Comparison of ENCODE assay signal across 1 cellular context in the genomic region with DNA sequence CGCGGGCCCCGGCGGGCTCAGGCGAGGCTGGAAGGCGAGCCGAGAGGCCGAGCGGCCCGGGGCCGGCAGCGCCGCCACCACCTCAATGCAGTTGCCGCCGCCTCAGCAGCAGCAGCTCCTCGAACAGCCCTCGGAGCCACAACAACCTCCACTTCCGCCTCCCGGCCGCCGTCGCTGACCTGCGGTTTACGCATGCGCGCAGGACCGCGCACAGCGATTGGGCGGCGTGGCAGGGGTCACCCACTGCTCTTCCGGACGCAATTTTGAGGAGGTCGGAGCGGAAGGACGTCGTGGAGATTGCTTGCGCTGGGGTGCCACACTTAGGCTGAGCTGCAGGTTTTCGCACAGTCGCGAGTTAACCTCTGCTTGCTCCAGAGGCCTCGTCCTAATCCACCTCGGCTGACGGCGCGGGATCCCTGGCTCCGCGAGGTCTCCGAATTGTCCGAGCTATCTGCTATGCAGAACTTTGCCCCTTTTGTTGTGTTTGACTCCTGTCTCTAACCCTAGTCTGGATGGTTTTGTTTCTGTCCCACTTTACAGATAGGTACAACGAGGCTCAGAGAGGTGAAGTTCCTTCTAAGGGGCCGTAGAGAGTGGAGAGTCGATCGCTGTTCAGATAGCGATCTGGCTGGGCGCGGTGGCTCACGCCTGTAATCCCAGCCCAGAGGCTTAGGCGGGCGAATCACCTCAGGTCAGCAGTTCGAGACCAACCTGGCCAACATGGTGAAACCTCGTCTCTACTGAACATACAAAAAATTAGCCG.
TF ChIP-seq lines count a peak whose summit lies in the region.

A gene (plus strand): TSS at position 243 of the 763 bp plus-strand sequence. CDS start 6,657 bp downstream, outside the sequence.
A gene with protein sequence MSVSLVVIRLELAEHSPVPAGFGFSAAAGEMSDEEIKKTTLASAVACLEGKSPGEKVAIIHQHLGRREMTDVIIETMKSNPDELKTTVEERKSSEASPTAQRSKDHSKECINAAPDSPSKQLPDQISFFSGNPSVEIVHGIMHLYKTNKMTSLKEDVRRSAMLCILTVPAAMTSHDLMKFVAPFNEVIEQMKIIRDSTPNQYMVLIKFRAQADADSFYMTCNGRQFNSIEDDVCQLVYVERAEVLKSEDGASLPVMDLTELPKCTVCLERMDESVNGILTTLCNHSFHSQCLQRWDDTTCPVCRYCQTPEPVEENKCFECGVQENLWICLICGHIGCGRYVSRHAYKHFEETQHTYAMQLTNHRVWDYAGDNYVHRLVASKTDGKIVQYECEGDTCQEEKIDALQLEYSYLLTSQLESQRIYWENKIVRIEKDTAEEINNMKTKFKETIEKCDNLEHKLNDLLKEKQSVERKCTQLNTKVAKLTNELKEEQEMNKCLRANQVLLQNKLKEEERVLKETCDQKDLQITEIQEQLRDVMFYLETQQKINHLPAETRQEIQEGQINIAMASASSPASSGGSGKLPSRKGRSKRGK (minus strand): TSS at position 146 of the 763 bp plus-strand sequence. CDS start 164 bp downstream, outside the sequence.

TF ChIP-seq in HepG2, 621 proteins besides CTCF, POLR2A, EP300 and RAD21 (continues in another document):
- no peak for TF ChIP-seq PLRG1 (conservative IDR thresholded peaks at IDR 0.05)
- peak; percentile 58; the same call in 1 of the 2 replicates for TF ChIP-seq SMAD3 (CRISPR knock-in tag; IDR thresholded peaks at IDR 0.05)
- no peak for TF ChIP-seq ZNF619 (CRISPR knock-in tag; IDR thresholded peaks at IDR 0.05)
- no peak for TF ChIP-seq HMG20A (CRISPR knock-in tag; IDR thresholded peaks at IDR 0.05; ENCODE audit: borderline replicate concordance)
- no peak for TF ChIP-seq SETDB1 (CRISPR knock-in tag; IDR thresholded peaks at IDR 0.05; ENCODE audit: borderline replicate concordance)
- TF ChIP-seq SOX5 (CRISPR knock-in tag; IDR thresholded peaks at IDR 0.05; ENCODE audit: borderline replicate concordance) = 0 out of 2 replicates have a peak, but pooled peaks have one; percentile 32
- no peak; the same call in 1 of the 2 replicates for TF ChIP-seq NFATC3 (CRISPR knock-in tag; IDR thresholded peaks at IDR 0.05)
- no peak for TF ChIP-seq AGO1 (IDR thresholded peaks at IDR 0.05; ENCODE audit: low read depth, low read length, poor library complexity, severe bottlenecking)
- TF ChIP-seq NR2C2 (CRISPR knock-in tag; IDR thresholded peaks at IDR 0.05; ENCODE audit: borderline replicate concordance) = peak; percentile 99
- TF ChIP-seq, protein P1, sequence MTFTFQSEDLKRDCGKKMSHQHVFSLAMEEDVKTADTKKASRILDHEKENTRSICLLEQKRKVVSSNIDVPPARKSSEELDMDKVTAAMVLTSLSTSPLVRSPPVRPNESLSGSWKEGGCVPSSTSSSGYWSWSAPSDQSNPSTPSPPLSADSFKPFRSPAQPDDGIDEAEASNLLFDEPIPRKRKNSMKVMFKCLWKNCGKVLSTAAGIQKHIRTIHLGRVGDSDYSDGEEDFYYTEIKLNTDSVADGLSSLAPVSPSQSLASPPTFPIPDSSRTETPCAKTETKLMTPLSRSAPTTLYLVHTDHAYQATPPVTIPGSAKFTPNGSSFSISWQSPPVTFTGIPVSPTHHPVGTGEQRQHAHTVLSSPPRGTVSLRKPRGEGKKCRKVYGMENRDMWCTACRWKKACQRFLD (CRISPR knock-in tag; IDR thresholded peaks at IDR 0.05; ENCODE audit: borderline replicate concordance) = peak; percentile 37; the same call in 1 of the 2 replicates
- peak; percentile 51; the same call in 1 of the 2 replicates for TF ChIP-seq PHF21A (CRISPR knock-in tag; IDR thresholded peaks at IDR 0.05)
- no peak for TF ChIP-seq ZNF816 (CRISPR knock-in tag; IDR thresholded peaks at IDR 0.05; ENCODE audit: borderline replicate concordance)
- no peak for TF ChIP-seq THYN1 (CRISPR knock-in tag; IDR thresholded peaks at IDR 0.05; ENCODE audit: borderline replicate concordance, low read depth)
- TF ChIP-seq PHF20 (CRISPR knock-in tag; IDR thresholded peaks at IDR 0.05) = peak; percentile 98
- TF ChIP-seq TAF1 (CRISPR knock-in tag; IDR thresholded peaks at IDR 0.05) = peak; percentile 92
- TF ChIP-seq KLF13 (CRISPR knock-in tag; IDR thresholded peaks at IDR 0.05) = no peak
- TF ChIP-seq RARG (CRISPR knock-in tag; IDR thresholded peaks at IDR 0.05; ENCODE audit: low read depth) = no peak
- TF ChIP-seq NCOA5 (CRISPR knock-in tag; IDR thresholded peaks at IDR 0.05) = no peak
- TF ChIP-seq ATM (IDR thresholded peaks at IDR 0.05; ENCODE audit: borderline replicate concordance) = no peak
- TF ChIP-seq KDM5A (IDR thresholded peaks at IDR 0.05; ENCODE audit: borderline replicate concordance, low read length) = peak; percentile 91
- no peak for TF ChIP-seq SRSF4 (IDR thresholded peaks at IDR 0.05; ENCODE audit: low read depth, low read length, poor library complexity, severe bottlenecking)
- no peak for TF ChIP-seq ZC3H4 (CRISPR knock-in tag; IDR thresholded peaks at IDR 0.05; ENCODE audit: borderline replicate concordance)
- TF ChIP-seq ZNF775 (CRISPR knock-in tag; IDR thresholded peaks at IDR 0.05; ENCODE audit: borderline replicate concordance) = no peak
- peak; percentile 97 for TF ChIP-seq POLR2G (IDR thresholded peaks at IDR 0.05; ENCODE audit: low read depth, low read length)
- TF ChIP-seq, protein P2, sequence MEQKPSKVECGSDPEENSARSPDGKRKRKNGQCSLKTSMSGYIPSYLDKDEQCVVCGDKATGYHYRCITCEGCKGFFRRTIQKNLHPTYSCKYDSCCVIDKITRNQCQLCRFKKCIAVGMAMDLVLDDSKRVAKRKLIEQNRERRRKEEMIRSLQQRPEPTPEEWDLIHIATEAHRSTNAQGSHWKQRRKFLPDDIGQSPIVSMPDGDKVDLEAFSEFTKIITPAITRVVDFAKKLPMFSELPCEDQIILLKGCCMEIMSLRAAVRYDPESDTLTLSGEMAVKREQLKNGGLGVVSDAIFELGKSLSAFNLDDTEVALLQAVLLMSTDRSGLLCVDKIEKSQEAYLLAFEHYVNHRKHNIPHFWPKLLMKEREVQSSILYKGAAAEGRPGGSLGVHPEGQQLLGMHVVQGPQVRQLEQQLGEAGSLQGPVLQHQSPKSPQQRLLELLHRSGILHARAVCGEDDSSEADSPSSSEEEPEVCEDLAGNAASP (CRISPR knock-in tag; IDR thresholded peaks at IDR 0.05; ENCODE audit: borderline replicate concordance) = no peak
- no peak for TF ChIP-seq SMARCC2 (IDR thresholded peaks at IDR 0.05)
- TF ChIP-seq, protein P3, sequence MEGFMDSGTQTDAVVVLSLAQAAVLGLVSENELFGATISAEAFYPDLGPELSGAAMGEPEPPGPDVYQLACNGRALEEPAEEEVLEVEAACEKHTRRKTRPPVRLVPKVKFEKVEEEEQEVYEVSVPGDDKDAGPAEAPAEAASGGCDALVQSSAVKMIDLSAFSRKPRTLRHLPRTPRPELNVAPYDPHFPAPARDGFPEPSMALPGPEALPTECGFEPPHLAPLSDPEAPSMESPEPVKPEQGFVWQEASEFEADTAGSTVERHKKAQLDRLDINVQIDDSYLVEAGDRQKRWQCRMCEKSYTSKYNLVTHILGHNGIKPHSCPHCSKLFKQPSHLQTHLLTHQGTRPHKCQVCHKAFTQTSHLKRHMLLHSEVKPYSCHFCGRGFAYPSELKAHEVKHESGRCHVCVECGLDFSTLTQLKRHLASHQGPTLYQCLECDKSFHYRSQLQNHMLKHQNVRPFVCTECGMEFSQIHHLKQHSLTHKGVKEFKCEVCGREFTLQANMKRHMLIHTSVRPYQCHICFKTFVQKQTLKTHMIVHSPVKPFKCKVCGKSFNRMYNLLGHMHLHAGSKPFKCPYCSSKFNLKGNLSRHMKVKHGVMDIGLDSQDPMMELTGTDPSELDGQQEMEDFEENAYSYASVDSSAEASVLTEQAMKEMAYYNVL (CRISPR knock-in tag; IDR thresholded peaks at IDR 0.05; ENCODE audit: borderline replicate concordance) = no peak
- peak in 1 of 2 experiments; percentile 76; a peak in 2 of 4 replicates for TF ChIP-seq KLF16 (CRISPR knock-in tag; IDR thresholded peaks at IDR 0.05)
- no peak for TF ChIP-seq ZNF224 (CRISPR knock-in tag; IDR thresholded peaks at IDR 0.05)
- no peak for TF ChIP-seq GTF3A (CRISPR knock-in tag; conservative IDR thresholded peaks at IDR 0.05)
- TF ChIP-seq KLF15 (CRISPR knock-in tag; IDR thresholded peaks at IDR 0.05; ENCODE audit: borderline replicate concordance) = no peak
- TF ChIP-seq, protein P4, sequence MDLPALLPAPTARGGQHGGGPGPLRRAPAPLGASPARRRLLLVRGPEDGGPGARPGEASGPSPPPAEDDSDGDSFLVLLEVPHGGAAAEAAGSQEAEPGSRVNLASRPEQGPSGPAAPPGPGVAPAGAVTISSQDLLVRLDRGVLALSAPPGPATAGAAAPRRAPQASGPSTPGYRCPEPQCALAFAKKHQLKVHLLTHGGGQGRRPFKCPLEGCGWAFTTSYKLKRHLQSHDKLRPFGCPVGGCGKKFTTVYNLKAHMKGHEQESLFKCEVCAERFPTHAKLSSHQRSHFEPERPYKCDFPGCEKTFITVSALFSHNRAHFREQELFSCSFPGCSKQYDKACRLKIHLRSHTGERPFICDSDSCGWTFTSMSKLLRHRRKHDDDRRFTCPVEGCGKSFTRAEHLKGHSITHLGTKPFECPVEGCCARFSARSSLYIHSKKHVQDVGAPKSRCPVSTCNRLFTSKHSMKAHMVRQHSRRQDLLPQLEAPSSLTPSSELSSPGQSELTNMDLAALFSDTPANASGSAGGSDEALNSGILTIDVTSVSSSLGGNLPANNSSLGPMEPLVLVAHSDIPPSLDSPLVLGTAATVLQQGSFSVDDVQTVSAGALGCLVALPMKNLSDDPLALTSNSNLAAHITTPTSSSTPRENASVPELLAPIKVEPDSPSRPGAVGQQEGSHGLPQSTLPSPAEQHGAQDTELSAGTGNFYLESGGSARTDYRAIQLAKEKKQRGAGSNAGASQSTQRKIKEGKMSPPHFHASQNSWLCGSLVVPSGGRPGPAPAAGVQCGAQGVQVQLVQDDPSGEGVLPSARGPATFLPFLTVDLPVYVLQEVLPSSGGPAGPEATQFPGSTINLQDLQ (CRISPR knock-in tag; IDR thresholded peaks at IDR 0.05) = 0 out of 2 replicates have a peak, but pooled peaks have one; percentile 66
- TF ChIP-seq NFRKB (IDR thresholded peaks at IDR 0.05) = no peak
- TF ChIP-seq ZNF251 (CRISPR knock-in tag; IDR thresholded peaks at IDR 0.05) = no peak
- TF ChIP-seq PHF5A (CRISPR knock-in tag; IDR thresholded peaks at IDR 0.05; ENCODE audit: low read depth, unreplicated experiment) = peak; percentile 75
- TF ChIP-seq SCMH1 (CRISPR knock-in tag; IDR thresholded peaks at IDR 0.05; ENCODE audit: borderline replicate concordance) = no peak
- TF ChIP-seq HNRNPLL (IDR thresholded peaks at IDR 0.05; ENCODE audit: low read depth, low read length, poor library complexity, severe bottlenecking) = peak; percentile 72
- TF ChIP-seq ZNF496 (CRISPR knock-in tag; IDR thresholded peaks at IDR 0.05; ENCODE audit: insufficient replicate concordance) = no peak
- peak; percentile 11; the same call in 1 of the 2 replicates for TF ChIP-seq BRD4 (CRISPR knock-in tag; IDR thresholded peaks at IDR 0.05)
- TF ChIP-seq, protein P5, sequence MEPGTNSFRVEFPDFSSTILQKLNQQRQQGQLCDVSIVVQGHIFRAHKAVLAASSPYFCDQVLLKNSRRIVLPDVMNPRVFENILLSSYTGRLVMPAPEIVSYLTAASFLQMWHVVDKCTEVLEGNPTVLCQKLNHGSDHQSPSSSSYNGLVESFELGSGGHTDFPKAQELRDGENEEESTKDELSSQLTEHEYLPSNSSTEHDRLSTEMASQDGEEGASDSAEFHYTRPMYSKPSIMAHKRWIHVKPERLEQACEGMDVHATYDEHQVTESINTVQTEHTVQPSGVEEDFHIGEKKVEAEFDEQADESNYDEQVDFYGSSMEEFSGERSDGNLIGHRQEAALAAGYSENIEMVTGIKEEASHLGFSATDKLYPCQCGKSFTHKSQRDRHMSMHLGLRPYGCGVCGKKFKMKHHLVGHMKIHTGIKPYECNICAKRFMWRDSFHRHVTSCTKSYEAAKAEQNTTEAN (CRISPR knock-in tag; conservative IDR thresholded peaks at IDR 0.05) = peak; percentile 21; the same call in 1 of the 2 replicates
- no peak for TF ChIP-seq ZNF333 (CRISPR knock-in tag; IDR thresholded peaks at IDR 0.05; ENCODE audit: borderline replicate concordance)
- TF ChIP-seq NONO (IDR thresholded peaks at IDR 0.05) = no peak
- TF ChIP-seq NONO (CRISPR knock-in tag; conservative IDR thresholded peaks at IDR 0.05) = peak; percentile 79
- peak; percentile 86 for TF ChIP-seq KDM1A (CRISPR knock-in tag; IDR thresholded peaks at IDR 0.05)
- TF ChIP-seq PTBP1 (IDR thresholded peaks at IDR 0.05; ENCODE audit: low read depth, low read length, poor library complexity, severe bottlenecking) = no peak
- peak; percentile 86; the same call in 1 of the 2 replicates for TF ChIP-seq HDAC1 (CRISPR knock-in tag; IDR thresholded peaks at IDR 0.05)
- TF ChIP-seq SPEN (CRISPR knock-in tag; IDR thresholded peaks at IDR 0.05; ENCODE audit: low read depth) = peak; percentile 92
- TF ChIP-seq, protein P6, sequence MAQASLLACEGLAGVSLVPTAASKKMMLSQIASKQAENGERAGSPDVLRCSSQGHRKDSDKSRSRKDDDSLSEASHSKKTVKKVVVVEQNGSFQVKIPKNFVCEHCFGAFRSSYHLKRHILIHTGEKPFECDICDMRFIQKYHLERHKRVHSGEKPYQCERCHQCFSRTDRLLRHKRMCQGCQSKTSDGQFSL (CRISPR knock-in tag; IDR thresholded peaks at IDR 0.05) = no peak
- peak; percentile 64 for TF ChIP-seq RBM39 (IDR thresholded peaks at IDR 0.05; ENCODE audit: low read depth, low read length, poor library complexity, severe bottlenecking)
- TF ChIP-seq CENPX (CRISPR knock-in tag; IDR thresholded peaks at IDR 0.05) = no peak
- TF ChIP-seq, protein P7, sequence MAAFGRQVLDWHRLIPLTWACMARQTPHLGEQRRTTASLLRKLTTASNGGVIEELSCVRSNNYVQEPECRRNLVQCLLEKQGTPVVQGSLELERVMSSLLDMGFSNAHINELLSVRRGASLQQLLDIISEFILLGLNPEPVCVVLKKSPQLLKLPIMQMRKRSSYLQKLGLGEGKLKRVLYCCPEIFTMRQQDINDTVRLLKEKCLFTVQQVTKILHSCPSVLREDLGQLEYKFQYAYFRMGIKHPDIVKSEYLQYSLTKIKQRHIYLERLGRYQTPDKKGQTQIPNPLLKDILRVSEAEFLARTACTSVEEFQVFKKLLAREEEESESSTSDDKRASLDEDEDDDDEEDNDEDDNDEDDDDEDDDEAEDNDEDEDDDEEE (CRISPR knock-in tag; IDR thresholded peaks at IDR 0.05) = peak; percentile 37; the same call in 1 of the 2 replicates
- no peak for TF ChIP-seq SATB2 (CRISPR knock-in tag; IDR thresholded peaks at IDR 0.05)
- no peak for TF ChIP-seq IRX3 (CRISPR knock-in tag; IDR thresholded peaks at IDR 0.05; ENCODE audit: borderline replicate concordance, low read depth)
- TF ChIP-seq DR1 (CRISPR knock-in tag; IDR thresholded peaks at IDR 0.05) = 0 out of 2 replicates have a peak, but pooled peaks have one; percentile 49
- no peak for TF ChIP-seq KLF12 (CRISPR knock-in tag; IDR thresholded peaks at IDR 0.05; ENCODE audit: borderline replicate concordance)
- TF ChIP-seq ZSCAN9 (CRISPR knock-in tag; IDR thresholded peaks at IDR 0.05; ENCODE audit: borderline replicate concordance) = no peak
- TF ChIP-seq MED8 (CRISPR knock-in tag; IDR thresholded peaks at IDR 0.05; ENCODE audit: insufficient replicate concordance) = no peak
